In the genomic region with DNA sequence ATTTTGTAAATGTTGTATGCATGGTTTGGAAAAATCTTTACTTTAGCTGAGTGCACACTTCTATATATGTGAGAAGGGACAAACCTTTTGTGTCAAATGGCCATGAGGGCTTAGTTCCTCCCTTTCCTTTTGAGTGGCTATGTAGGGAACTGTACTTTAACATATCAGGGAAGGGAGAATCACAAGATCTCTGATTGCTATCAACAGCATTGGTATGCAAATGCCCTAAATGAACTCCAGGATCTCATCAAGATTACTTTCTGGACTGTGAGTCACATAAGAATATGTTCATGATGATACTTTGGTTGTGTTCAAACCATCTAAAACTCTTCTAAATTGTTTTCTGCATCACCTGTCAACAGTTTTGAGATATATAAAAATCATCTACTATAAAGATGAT, we compare ENCODE assay signal across 7 cellular contexts. TPM values are rescaled to one million over a fixed set of nuclear protein-coding genes. Genes with fewer than 3 reads are reported as not detected.
"Had no signal": no experiment of that assay in that cellular context is flagged by ENCODE, and none has a peak within 500 bp of the region (broad histone marks: within the 10 kb centered on the region; RNA-seq: fewer than 3 reads in every experiment).

No MANE protein-coding gene starts in this region.

- FAIRE-seq: GM12891, GM12892, GM18507, GM19239 had no signal

- DNase-seq: GDM1, GF-D8 had no signal

RNA-seq across cellular contexts. Expression of a gene that starts 31.2 kb away (rescaled TPM):
- total RNA-seq: G401 had no signal
